9 cellular contexts compared by ENCODE assay signal in genomic region chr3:127226946-127227842, GRCh38. TPM values are rescaled to one million over a fixed set of nuclear protein-coding genes. Genes with fewer than 3 reads are reported as not detected.
DNase-seq lines count a peak whose midpoint lies in the region; ATAC-seq and TF ChIP-seq lines count a peak whose summit lies in the region.
"Had no signal": no experiment of that assay in that cellular context is flagged by ENCODE, and none has a peak within 500 bp of the region (broad histone marks: within the 10 kb centered on the region; RNA-seq: fewer than 3 reads in every experiment).

No MANE protein-coding gene starts in this region.

- H4K20me1 ChIP-seq in neural progenitor cell (ENCODE audit: low read depth): no peaks in the 10 kb centered on the region

- H3F3A ChIP-seq in neural progenitor cell (ENCODE audit: low read depth): no peaks in the 10 kb centered on the region

- no peak overlapping the region for H3K9ac ChIP-seq in neural progenitor cell

- no peaks in the 10 kb centered on the region for H3K27me3 ChIP-seq in neural progenitor cell

- H2AFZ ChIP-seq in neural progenitor cell (replicated peaks): no peak overlapping the region

- in situ Hi-C loops in KBM-7 (cut with MboI; ENCODE audit: low pct_unique_long_range_greater_than_20kb, low sequenced_read_pairs): no loop called here

- H3K4me1 Mint-ChIP-seq in activated naive CD8-positive, alpha-beta T cell treated with anti-CD3 and anti-CD28 coated beads for 36 hours: peaks cover 14% of the 10 kb centered on the region
- H3K4me1 Mint-ChIP-seq in neural progenitor cell: peaks cover 15% of the 10 kb centered on the region
- H3K4me1 Mint-ChIP-seq: mesothelial cell of epicardium had no signal

- H3K27me3 Mint-ChIP-seq in activated naive CD8-positive, alpha-beta T cell treated with anti-CD3 and anti-CD28 coated beads for 36 hours: peaks cover 14% of the 10 kb centered on the region
- peaks cover 25% of the 10 kb centered on the region for H3K27me3 Mint-ChIP-seq in neural progenitor cell (ENCODE audit: insufficient read depth, low read depth)

- no peak overlapping the region for H3K27ac Mint-ChIP-seq in activated naive CD8-positive, alpha-beta T cell treated with anti-CD3 and anti-CD28 coated beads for 36 hours
- peak overlapping the region; percentile 51 for H3K27ac Mint-ChIP-seq in neural progenitor cell
- H3K27ac Mint-ChIP-seq: mesothelial cell of epicardium had no signal

- ATAC-seq in GM21360 (IDR thresholded peaks at IDR 0.05; ENCODE audit: unreplicated experiment): no peak

- H3K4me1 ChIP-seq in neural progenitor cell: peaks cover 7% of the 10 kb centered on the region

- peak overlapping the region; percentile 57 for H3K4me3 Mint-ChIP-seq in activated naive CD8-positive, alpha-beta T cell treated with anti-CD3 and anti-CD28 coated beads for 36 hours
- peak overlapping the region; percentile 62 for H3K4me3 Mint-ChIP-seq in neural progenitor cell
- H3K4me3 Mint-ChIP-seq: mesothelial cell of epicardium had no signal

- H3K9me3 ChIP-seq in neural progenitor cell (ENCODE audit: low read depth): no peaks in the 10 kb centered on the region

- H3K4me3 ChIP-seq in neural progenitor cell: no peak overlapping the region

- H3K27ac ChIP-seq in neural progenitor cell: no peak overlapping the region

- H3K36me3 Mint-ChIP-seq in activated naive CD8-positive, alpha-beta T cell treated with anti-CD3 and anti-CD28 coated beads for 36 hours: peaks cover 9% of the 10 kb centered on the region
- H3K36me3 Mint-ChIP-seq in neural progenitor cell: no peaks in the 10 kb centered on the region
- H3K36me3 Mint-ChIP-seq: mesothelial cell of epicardium had no signal

- H3K36me3 ChIP-seq in neural progenitor cell: no peaks in the 10 kb centered on the region

- H3K9me3 Mint-ChIP-seq in activated naive CD8-positive, alpha-beta T cell treated with anti-CD3 and anti-CD28 coated beads for 36 hours: peaks cover 26% of the 10 kb centered on the region
- H3K9me3 Mint-ChIP-seq in neural progenitor cell: peaks cover 33% of the 10 kb centered on the region

- H3K4me2 ChIP-seq in neural progenitor cell: peak overlapping the region; percentile 67

- no peaks in the 10 kb centered on the region for H3K79me2 ChIP-seq in neural progenitor cell (ENCODE audit: low read depth)

- DNase-seq in GM03348 (ENCODE audit: low spot score) (peak; percentile 21), KBM-7 (peak; percentile 92), neural progenitor cell (ENCODE audit: low spot score) (peak; percentile 84), HK-2 (ENCODE audit: unreplicated experiment) (no peak), NCI-H187 treated with DMSO at 0.1 percent for 48 hours (lab: John Stamatoyannopoulos, UW) (no peak)
- peak; percentile 30 for DNase-seq in activated naive CD8-positive, alpha-beta T cell treated with anti-CD3 and anti-CD28 coated beads for 36 hours

- TF ChIP-seq CTCF in neural progenitor cell (IDR thresholded peaks at IDR 0.05): no peak

RNA-seq across cellular contexts. Expression of gene PRR23E, which starts 34.3 kb away (rescaled TPM):
- not detected for total RNA-seq in activated naive CD8-positive, alpha-beta T cell treated with anti-CD3 and anti-CD28 coated beads for 36 hours
- not detected in 2 replicates for total RNA-seq in neural progenitor cell (ENCODE audit: low replicate concordance)
- total RNA-seq: mesothelial cell of epicardium, NCI-H460 had no signal

Comparison
In these comparisons a context has a peak if more than half of its experiments do, and no peak if none do; other contexts are left out.
1. DNase-seq: peak in GM03348 (single experiment), KBM-7 (single experiment), activated naive CD8-positive, alpha-beta T cell treated with anti-CD3 and anti-CD28 coated beads for 36 hours (single experiment) and neural progenitor cell (single experiment); none in HK-2 (single experiment) and NCI-H187 treated with DMSO at 0.1 percent for 48 hours (single experiment).